In the genomic region with DNA sequence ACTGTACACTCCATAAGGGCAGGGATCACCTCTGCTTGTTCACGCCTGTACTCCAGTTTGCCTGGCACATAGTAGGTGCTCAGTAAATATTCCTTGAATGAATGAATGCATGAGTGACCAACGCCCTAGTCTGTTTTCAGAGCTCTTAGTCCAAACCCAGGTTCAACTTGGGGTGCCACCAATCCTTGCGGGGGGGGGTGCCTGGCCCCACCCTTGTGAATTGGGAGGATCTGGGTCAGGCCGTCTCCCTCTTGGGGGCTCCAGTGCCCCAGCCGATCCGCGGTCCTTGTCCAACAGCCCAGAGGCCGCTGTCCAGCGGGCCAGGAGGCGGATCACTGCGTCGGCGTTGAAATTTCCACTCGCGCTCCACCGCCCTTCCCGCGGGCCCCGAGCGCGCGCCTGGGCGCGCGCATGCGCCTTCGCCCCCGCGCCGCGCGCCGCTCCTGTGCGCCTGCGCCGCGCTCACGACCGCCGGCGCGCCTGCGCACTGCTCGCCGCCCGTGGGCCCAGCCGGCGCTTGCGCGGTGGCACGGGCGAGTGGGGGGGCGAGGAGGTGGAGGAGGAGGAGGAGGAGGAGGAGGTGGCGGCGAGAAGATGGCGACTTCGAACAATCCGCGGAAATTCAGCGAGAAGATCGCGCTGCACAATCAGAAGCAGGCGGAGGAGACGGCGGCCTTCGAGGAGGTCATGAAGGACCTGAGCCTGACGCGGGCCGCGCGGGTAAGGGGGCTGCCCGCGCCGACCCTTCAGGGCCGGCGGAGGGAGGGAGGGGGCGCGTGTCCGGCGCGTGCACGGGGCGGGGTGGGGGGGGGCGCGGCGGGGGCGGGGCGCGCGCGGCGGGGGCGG, we compare ENCODE assay signal across 8 cellular contexts. TPM values are rescaled to one million over a fixed set of nuclear protein-coding genes. Genes with fewer than 3 reads are reported as not detected.
DNase-seq lines count a peak whose midpoint lies in the region; ATAC-seq and TF ChIP-seq lines count a peak whose summit lies in the region.

A gene with protein sequence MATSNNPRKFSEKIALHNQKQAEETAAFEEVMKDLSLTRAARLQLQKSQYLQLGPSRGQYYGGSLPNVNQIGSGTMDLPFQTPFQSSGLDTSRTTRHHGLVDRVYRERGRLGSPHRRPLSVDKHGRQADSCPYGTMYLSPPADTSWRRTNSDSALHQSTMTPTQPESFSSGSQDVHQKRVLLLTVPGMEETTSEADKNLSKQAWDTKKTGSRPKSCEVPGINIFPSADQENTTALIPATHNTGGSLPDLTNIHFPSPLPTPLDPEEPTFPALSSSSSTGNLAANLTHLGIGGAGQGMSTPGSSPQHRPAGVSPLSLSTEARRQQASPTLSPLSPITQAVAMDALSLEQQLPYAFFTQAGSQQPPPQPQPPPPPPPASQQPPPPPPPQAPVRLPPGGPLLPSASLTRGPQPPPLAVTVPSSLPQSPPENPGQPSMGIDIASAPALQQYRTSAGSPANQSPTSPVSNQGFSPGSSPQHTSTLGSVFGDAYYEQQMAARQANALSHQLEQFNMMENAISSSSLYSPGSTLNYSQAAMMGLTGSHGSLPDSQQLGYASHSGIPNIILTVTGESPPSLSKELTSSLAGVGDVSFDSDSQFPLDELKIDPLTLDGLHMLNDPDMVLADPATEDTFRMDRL (plus strand): TSS at position 572 of the 846 bp plus-strand sequence. CDS start 23 bp downstream, at position 595.

- H3K9me3 ChIP-seq in liver (ENCODE audit: control insufficient read depth in 4 of 4, low read length in 3 of 4): no peaks in the 10 kb centered on the region

- ATAC-seq in GM19035 (IDR thresholded peaks at IDR 0.05; ENCODE audit: unreplicated experiment): peak; percentile 79
- peak; percentile 43 for ATAC-seq in HG03457 (IDR thresholded peaks at IDR 0.05; ENCODE audit: unreplicated experiment)

- H3K4me3 ChIP-seq in liver (ENCODE audit: low read depth in 1 of 3, low read length in 3 of 3): peak within 1 kb of the TSS; percentile 72 to 81 (median 79)

- no peaks in the 10 kb centered on the region for H3K27me3 ChIP-seq in liver (ENCODE audit: control insufficient read depth in 4 of 4, insufficient read depth in 4 of 4, low read length in 3 of 4)

- DNase-seq in AG08396 (ENCODE audit: low spot score): peak; percentile 100
- DNase-seq in NCI-H69 (lab: John Stamatoyannopoulos, UW): peak; percentile 94
- peak; percentile 81 to 89 for DNase-seq in activated CD4-positive, alpha-beta T cell treated with anti-CD3 and anti-CD28 coated beads, Interleukin-2, amount 50 U/mL, for 24 hours (ENCODE audit: low read depth in 1 of 2, low spot score in 1 of 2)
- DNase-seq in dermis blood vessel endothelial cell: peak; percentile 91
- DNase-seq in stimulated activated CD4-positive, alpha-beta T cell treated with anti-CD3 and anti-CD28 coated beads, Interleukin-2, amount 100 ng/mL, for 48 hours: peak; percentile 84 to 88

- under 1% methylated on average over 89 of the region's 93 CpGs for WGBS in liver

- H3K36me3 ChIP-seq in liver (ENCODE audit: control insufficient read depth in 4 of 4, insufficient read depth in 3 of 4, low read depth in 1 of 4, low read length in 3 of 4): no peaks in the 10 kb centered on the region

- TF ChIP-seq RAD21 in liver (IDR thresholded peaks at IDR 0.05): peak in 1 of 2 donors; percentile 55

- H3K4me1 ChIP-seq in liver (ENCODE audit: control insufficient read depth in 4 of 4, insufficient read depth in 4 of 4, low read length in 3 of 4): peaks cover 3 to 26% (median 14%) of the 10 kb centered on the region in 4 donors

- TF ChIP-seq CTCF in liver (IDR thresholded peaks at IDR 0.05; ENCODE audit: low read depth, low read length, missing input control): peak; percentile 10

- peak within 1 kb of the TSS; percentile 71 to 78 for H3K27ac ChIP-seq in liver (ENCODE audit: low read depth in 1 of 2, low read length in 2 of 2)

- H3K9ac ChIP-seq in liver (ENCODE audit: low read depth in 1 of 2, low read length in 2 of 2): peak within 1 kb of the TSS; percentile 51 to 52

TF ChIP-seq in liver, 16 proteins besides CTCF, POLR2A, EP300 and RAD21:
- TF ChIP-seq SP1 (IDR thresholded peaks at IDR 0.05) (no peak), EGR1 (IDR thresholded peaks at IDR 0.05; ENCODE audit: low read depth in 2 of 2) (no peak), HNF4G (IDR thresholded peaks at IDR 0.05) (no peak), HNF4A (conservative IDR thresholded peaks at IDR 0.05) (no peak), FOXA1 (IDR thresholded peaks at IDR 0.05) (no peak), TAF1 (conservative IDR thresholded peaks at IDR 0.05) (no peak), FOXA2 (IDR thresholded peaks at IDR 0.05) (no peak), JUND (IDR thresholded peaks at IDR 0.05) (no peak), RXRA (IDR thresholded peaks at IDR 0.05) (peak in 1 of 2 donors; percentile 8), YY1 (IDR thresholded peaks at IDR 0.05) (peak; percentile 41), NR2F2 (IDR thresholded peaks at IDR 0.05) (no peak), GABPA (IDR thresholded peaks at IDR 0.05 in 1 of 2, conservative IDR thresholded peaks at IDR 0.05 in 1 of 2) (no peak)
- TF ChIP-seq, protein P1, sequence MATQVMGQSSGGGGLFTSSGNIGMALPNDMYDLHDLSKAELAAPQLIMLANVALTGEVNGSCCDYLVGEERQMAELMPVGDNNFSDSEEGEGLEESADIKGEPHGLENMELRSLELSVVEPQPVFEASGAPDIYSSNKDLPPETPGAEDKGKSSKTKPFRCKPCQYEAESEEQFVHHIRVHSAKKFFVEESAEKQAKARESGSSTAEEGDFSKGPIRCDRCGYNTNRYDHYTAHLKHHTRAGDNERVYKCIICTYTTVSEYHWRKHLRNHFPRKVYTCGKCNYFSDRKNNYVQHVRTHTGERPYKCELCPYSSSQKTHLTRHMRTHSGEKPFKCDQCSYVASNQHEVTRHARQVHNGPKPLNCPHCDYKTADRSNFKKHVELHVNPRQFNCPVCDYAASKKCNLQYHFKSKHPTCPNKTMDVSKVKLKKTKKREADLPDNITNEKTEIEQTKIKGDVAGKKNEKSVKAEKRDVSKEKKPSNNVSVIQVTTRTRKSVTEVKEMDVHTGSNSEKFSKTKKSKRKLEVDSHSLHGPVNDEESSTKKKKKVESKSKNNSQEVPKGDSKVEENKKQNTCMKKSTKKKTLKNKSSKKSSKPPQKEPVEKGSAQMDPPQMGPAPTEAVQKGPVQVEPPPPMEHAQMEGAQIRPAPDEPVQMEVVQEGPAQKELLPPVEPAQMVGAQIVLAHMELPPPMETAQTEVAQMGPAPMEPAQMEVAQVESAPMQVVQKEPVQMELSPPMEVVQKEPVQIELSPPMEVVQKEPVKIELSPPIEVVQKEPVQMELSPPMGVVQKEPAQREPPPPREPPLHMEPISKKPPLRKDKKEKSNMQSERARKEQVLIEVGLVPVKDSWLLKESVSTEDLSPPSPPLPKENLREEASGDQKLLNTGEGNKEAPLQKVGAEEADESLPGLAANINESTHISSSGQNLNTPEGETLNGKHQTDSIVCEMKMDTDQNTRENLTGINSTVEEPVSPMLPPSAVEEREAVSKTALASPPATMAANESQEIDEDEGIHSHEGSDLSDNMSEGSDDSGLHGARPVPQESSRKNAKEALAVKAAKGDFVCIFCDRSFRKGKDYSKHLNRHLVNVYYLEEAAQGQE (IDR thresholded peaks at IDR 0.05): peak; percentile 95
- TF ChIP-seq, protein P2, sequence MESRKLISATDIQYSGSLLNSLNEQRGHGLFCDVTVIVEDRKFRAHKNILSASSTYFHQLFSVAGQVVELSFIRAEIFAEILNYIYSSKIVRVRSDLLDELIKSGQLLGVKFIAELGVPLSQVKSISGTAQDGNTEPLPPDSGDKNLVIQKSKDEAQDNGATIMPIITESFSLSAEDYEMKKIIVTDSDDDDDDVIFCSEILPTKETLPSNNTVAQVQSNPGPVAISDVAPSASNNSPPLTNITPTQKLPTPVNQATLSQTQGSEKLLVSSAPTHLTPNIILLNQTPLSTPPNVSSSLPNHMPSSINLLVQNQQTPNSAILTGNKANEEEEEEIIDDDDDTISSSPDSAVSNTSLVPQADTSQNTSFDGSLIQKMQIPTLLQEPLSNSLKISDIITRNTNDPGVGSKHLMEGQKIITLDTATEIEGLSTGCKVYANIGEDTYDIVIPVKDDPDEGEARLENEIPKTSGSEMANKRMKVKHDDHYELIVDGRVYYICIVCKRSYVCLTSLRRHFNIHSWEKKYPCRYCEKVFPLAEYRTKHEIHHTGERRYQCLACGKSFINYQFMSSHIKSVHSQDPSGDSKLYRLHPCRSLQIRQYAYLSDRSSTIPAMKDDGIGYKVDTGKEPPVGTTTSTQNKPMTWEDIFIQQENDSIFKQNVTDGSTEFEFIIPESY (IDR thresholded peaks at IDR 0.05): no peak
- TF ChIP-seq, protein P3, sequence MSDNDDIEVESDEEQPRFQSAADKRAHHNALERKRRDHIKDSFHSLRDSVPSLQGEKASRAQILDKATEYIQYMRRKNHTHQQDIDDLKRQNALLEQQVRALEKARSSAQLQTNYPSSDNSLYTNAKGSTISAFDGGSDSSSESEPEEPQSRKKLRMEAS (IDR thresholded peaks at IDR 0.05): no peak
- TF ChIP-seq, protein P4, sequence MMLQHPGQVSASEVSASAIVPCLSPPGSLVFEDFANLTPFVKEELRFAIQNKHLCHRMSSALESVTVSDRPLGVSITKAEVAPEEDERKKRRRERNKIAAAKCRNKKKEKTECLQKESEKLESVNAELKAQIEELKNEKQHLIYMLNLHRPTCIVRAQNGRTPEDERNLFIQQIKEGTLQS (IDR thresholded peaks at IDR 0.05): no peak

RNA-seq across cellular contexts. Expression of the gene that starts here (rescaled TPM):
- total RNA-seq in dermis blood vessel endothelial cell (1.2 and 1.8 TPM in 2 replicates), liver (1 to 10 TPM; 1.5 to 2.2 TPM)
- polyA plus RNA-seq in liver: 1 to 10 TPM; 1.5 to 3.5 TPM

Comparison
In these comparisons a context has a peak if more than half of its experiments do, and no peak if none do; other contexts are left out.
1. Peak in every context shown above with its lines: DNase-seq, ATAC-seq, H3K4me3 ChIP-seq and H3K27ac ChIP-seq.